In the genomic region with DNA sequence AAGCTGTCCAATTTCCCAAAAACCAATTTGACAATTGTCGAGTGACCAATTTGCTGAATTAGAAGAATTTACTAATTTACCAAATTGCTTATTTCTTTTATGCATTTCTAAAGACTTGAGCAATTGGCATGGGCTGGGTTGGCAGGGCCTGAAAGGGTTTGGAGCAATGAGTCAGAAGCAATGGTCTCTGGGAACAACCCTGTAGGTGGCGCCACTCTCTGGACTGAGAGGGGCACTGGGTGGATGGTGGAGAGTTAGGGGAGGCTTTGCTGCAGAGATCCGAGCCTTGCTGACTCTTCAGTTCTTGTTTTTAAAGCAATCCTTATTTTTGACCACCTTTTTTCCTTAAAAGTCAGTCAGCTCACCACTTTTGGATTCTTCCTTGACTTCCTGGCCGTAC, we compare ENCODE assay signal across 9 cellular contexts.
DNase-seq lines count a peak whose midpoint lies in the region; ATAC-seq and TF ChIP-seq lines count a peak whose summit lies in the region.
"Had no signal": no experiment of that assay in that cellular context is flagged by ENCODE, and none has a peak within 500 bp of the region (broad histone marks: within the 10 kb centered on the region; RNA-seq: fewer than 3 reads in every experiment).

No MANE protein-coding gene starts in this region.

- ATAC-seq in activated CD4-positive, alpha-beta T cell treated with anti-CD3 and anti-CD28 coated beads for 36 hours = peak; percentile 65
- peak; percentile 56 for ATAC-seq in stimulated activated effector memory CD8-positive, alpha-beta T cell treated with anti-CD3 and anti-CD28 coated beads, Interleukin-12 subunit alpha, Interleukin-12 subunit beta, amount 100 ng/mL, for 72 hours
- no peak for ATAC-seq in GM18520 (IDR thresholded peaks at IDR 0.05; ENCODE audit: unreplicated experiment)
- ATAC-seq in sciatic nerve = no peak

- no peak overlapping the region for H3K4me3 Mint-ChIP-seq in activated CD4-positive, alpha-beta T cell treated with anti-CD3 and anti-CD28 coated beads for 36 hours
- H3K4me3 Mint-ChIP-seq in stimulated activated effector memory CD8-positive, alpha-beta T cell treated with anti-CD3 and anti-CD28 coated beads, Interleukin-12 subunit alpha, Interleukin-12 subunit beta, amount 100 ng/mL, for 72 hours = no peak overlapping the region
- H3K4me3 Mint-ChIP-seq in immature natural killer cell = no peak overlapping the region

- no peaks in the 10 kb centered on the region for H3K36me3 Mint-ChIP-seq in activated CD4-positive, alpha-beta T cell treated with anti-CD3 and anti-CD28 coated beads for 36 hours (ENCODE audit: low read depth)
- H3K36me3 Mint-ChIP-seq in stimulated activated effector memory CD8-positive, alpha-beta T cell treated with anti-CD3 and anti-CD28 coated beads, Interleukin-12 subunit alpha, Interleukin-12 subunit beta, amount 100 ng/mL, for 72 hours = no peaks in the 10 kb centered on the region
- no peaks in the 10 kb centered on the region for H3K36me3 Mint-ChIP-seq in immature natural killer cell

- POLR2A ChIA-PET in activated CD4-positive, alpha-beta T cell treated with anti-CD3 and anti-CD28 coated beads for 36 hours (lab: Charles Lee) = no interaction called here

- TF ChIP-seq CTCF in C4-2B (conservative IDR thresholded peaks at IDR 0.05) = peak; percentile 45
- TF ChIP-seq CTCF in fibroblast of pulmonary artery (IDR thresholded peaks at IDR 0.05; ENCODE audit: low read length, missing control alignments) = peak; percentile 44

- CTCF ChIA-PET in activated CD4-positive, alpha-beta T cell treated with anti-CD3 and anti-CD28 coated beads for 36 hours (lab: Charles Lee) = interaction anchor here (0.5 to 2.2 kb wide), 13 partner anchors 17 to 1562 kb away, joined by 3 to 6 read pairs (median 3); no protein-coding TSS in a partner anchor

- intact Hi-C loops in activated CD4-positive, alpha-beta T cell treated with anti-CD3 and anti-CD28 coated beads for 36 hours (cut with DNase I, micrococcal nuclease) = loop anchor here (2.0 to 10.0 kb wide), 7 partner anchors 115 to 1125 kb away; partner anchors contain the start of gene VCAN (in 1 of the 2)
- intact Hi-C loops in sciatic nerve (cut with DNase I) = loop anchor here (10.0 kb wide), 1 partner anchor 1215 kb away; no protein-coding TSS in a partner anchor

- no peaks in the 10 kb centered on the region for H3K9me3 Mint-ChIP-seq in activated CD4-positive, alpha-beta T cell treated with anti-CD3 and anti-CD28 coated beads for 36 hours (ENCODE audit: low read depth)
- no peaks in the 10 kb centered on the region for H3K9me3 Mint-ChIP-seq in stimulated activated effector memory CD8-positive, alpha-beta T cell treated with anti-CD3 and anti-CD28 coated beads, Interleukin-12 subunit alpha, Interleukin-12 subunit beta, amount 100 ng/mL, for 72 hours
- no peaks in the 10 kb centered on the region for H3K9me3 Mint-ChIP-seq in immature natural killer cell

- no peak overlapping the region for H3K4me3 ChIP-seq in fibroblast of pulmonary artery (replicated peaks; ENCODE audit: low read depth, low read length)

- no peak overlapping the region for H3K27ac Mint-ChIP-seq in activated CD4-positive, alpha-beta T cell treated with anti-CD3 and anti-CD28 coated beads for 36 hours
- H3K27ac Mint-ChIP-seq in stimulated activated effector memory CD8-positive, alpha-beta T cell treated with anti-CD3 and anti-CD28 coated beads, Interleukin-12 subunit alpha, Interleukin-12 subunit beta, amount 100 ng/mL, for 72 hours = no peak overlapping the region
- H3K27ac Mint-ChIP-seq in immature natural killer cell = no peak overlapping the region

- DNase-seq in HCEC 1CT (peak; percentile 13), fibroblast of pulmonary artery (ENCODE audit: low read depth) (no peak), immature natural killer cell (no peak), sciatic nerve (ENCODE audit: low spot score) (no peak)
- DNase-seq in activated CD4-positive, alpha-beta T cell treated with anti-CD3 and anti-CD28 coated beads for 36 hours = peak; percentile 78
- DNase-seq in stimulated activated effector memory CD8-positive, alpha-beta T cell treated with anti-CD3 and anti-CD28 coated beads, Interleukin-12 subunit alpha, Interleukin-12 subunit beta, amount 100 ng/mL, for 72 hours (ENCODE audit: low spot score in 2 of 2) = peak in 1 of 2 donors; percentile 68

- H3K4me1 Mint-ChIP-seq in activated CD4-positive, alpha-beta T cell treated with anti-CD3 and anti-CD28 coated beads for 36 hours = peaks cover 10% of the 10 kb centered on the region
- H3K4me1 Mint-ChIP-seq in stimulated activated effector memory CD8-positive, alpha-beta T cell treated with anti-CD3 and anti-CD28 coated beads, Interleukin-12 subunit alpha, Interleukin-12 subunit beta, amount 100 ng/mL, for 72 hours = no peaks in the 10 kb centered on the region
- peaks cover 13 to 25% of the 10 kb centered on the region in 2 donors for H3K4me1 Mint-ChIP-seq in immature natural killer cell

- no peak overlapping the region for H3K27ac ChIP-seq in C4-2B
- H3K27ac ChIP-seq: HL-60 had no signal

- H3K27me3 Mint-ChIP-seq in activated CD4-positive, alpha-beta T cell treated with anti-CD3 and anti-CD28 coated beads for 36 hours = peaks cover 3% of the 10 kb centered on the region
- peaks cover 0 to 5% (median 2%) of the 10 kb centered on the region in 3 donors for H3K27me3 Mint-ChIP-seq in immature natural killer cell (ENCODE audit: low read depth in 3 of 3)

Comparison
In these comparisons a context has a peak if more than half of its experiments do, and no peak if none do; other contexts are left out.
1. DNase-seq: peak in HCEC 1CT (single experiment) and activated CD4-positive, alpha-beta T cell treated with anti-CD3 and anti-CD28 coated beads for 36 hours (single experiment); none in fibroblast of pulmonary artery (single experiment), immature natural killer cell (0 of 3) and sciatic nerve (single experiment).
2. ATAC-seq: peak in activated CD4-positive, alpha-beta T cell treated with anti-CD3 and anti-CD28 coated beads for 36 hours (single experiment) and stimulated activated effector memory CD8-positive, alpha-beta T cell treated with anti-CD3 and anti-CD28 coated beads, Interleukin-12 subunit alpha, Interleukin-12 subunit beta, amount 100 ng/mL, for 72 hours (single experiment); none in GM18520 (single experiment) and sciatic nerve (single experiment).